Comparison of ENCODE assay signal across 8 cellular contexts in genomic region chr17:18681767-18682571, GRCh38. TPM values are rescaled to one million over a fixed set of nuclear protein-coding genes. Genes with fewer than 3 reads are reported as not detected.
DNase-seq lines count a peak whose midpoint lies in the region; ATAC-seq and TF ChIP-seq lines count a peak whose summit lies in the region.
"Not testable (repeated sequence)": the region's sequence is repeated elsewhere in the genome, so short reads cannot be mapped to it uniquely, and the experiment has no call there.

FOXO3B (minus strand) TSS chr17:18682314; CDS start chr17:18681651, 663 bp downstream.

- DNase-seq in CD1c-positive myeloid dendritic cell (ENCODE audit: extremely low spot score), result peak; percentile 66
- DNase-seq in NCI-H82 treated with DMSO at 0.1 percent for 48 hours (lab: John Stamatoyannopoulos, UW; ENCODE audit: unreplicated experiment), result peak; percentile 90
- DNase-seq in activated CD8-positive, alpha-beta memory T cell treated with anti-CD3 and anti-CD28 coated beads for 1 hour (ENCODE audit: extremely low read depth in 1 of 2, low read depth in 1 of 2), result peak; percentile 31 to 69
- peak; percentile 73 for DNase-seq in effector CD8-positive, alpha-beta T cell (lab: John Stamatoyannopoulos, UW)
- DNase-seq in lower leg skin (ENCODE audit: low spot score in 2 of 2), result peak; percentile 81 to 98
- peak; percentile 48 to 67 for DNase-seq in stimulated activated CD4-positive, alpha-beta T cell treated with anti-CD3 and anti-CD28 coated beads, Interleukin-2, amount 100 ng/mL, for 48 hours

- H3K4me3 ChIP-seq in lower leg skin (ENCODE audit: low read depth, poor library complexity, severe bottlenecking), result peak within 1 kb of the TSS; percentile 32

- intact Hi-C loops in lower leg skin (cut with DNase I; ENCODE audit: low total_unique reads), result not testable (repeated sequence)

- 0% methylated on average over 20 of the region's 58 CpGs; no CpG with 5 or more reads in 1 of the 2 donors for WGBS in lower leg skin, 2 donors

- ATAC-seq in GM19463 (IDR thresholded peaks at IDR 0.05; ENCODE audit: unreplicated experiment) (peak; percentile 95), HG03558 (IDR thresholded peaks at IDR 0.05; ENCODE audit: extremely low read depth, unreplicated experiment) (peak; percentile 77)

- not testable (repeated sequence) for TF ChIP-seq POLR2A in lower leg skin (IDR thresholded peaks at IDR 0.05)

- not testable (repeated sequence) for TF ChIP-seq CTCF in lower leg skin (IDR thresholded peaks at IDR 0.05)

RNA-seq across cellular contexts. Expression of gene FOXO3B, which starts in this region (rescaled TPM):
- 10 to 100 TPM in 1 of 4 donors, 1 to 10 TPM in 3; 7.7 to 17.4 (median 8.2) TPM for total RNA-seq in lower leg skin

Comparison
In these comparisons a context has a peak if more than half of its experiments do, and no peak if none do; other contexts are left out.
1. Peak in every context shown above with its lines: DNase-seq, ATAC-seq and H3K4me3 ChIP-seq.